In the genomic region with DNA sequence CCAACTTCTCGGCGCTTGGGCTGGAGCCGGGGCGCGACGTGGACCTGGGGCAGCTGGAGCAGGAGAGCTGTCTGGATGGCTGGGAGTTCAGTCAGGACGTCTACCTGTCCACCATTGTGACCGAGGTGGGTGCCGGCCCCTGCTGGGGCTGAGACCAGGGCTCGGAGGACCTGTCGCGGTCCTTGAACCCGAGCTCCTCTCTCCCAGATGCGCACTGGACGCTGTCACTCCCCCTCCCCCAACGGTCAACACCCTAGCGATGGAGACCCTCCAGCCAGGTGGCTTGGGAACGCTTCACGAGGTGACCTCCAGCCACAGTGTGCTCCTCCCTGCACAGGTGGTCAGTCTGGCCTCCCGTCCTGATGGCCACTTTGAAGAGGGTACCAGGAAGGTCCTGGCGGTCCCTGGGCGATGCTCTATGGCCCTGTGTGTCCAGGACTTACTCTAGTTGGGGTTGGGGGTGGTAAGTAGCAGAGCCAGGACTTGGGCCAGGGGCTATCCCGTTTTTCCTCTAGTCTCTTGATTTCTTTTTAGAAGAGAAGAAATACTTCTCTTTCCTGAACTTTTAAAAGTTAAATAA, we compare ENCODE assay signal across 8 cellular contexts. TPM values are rescaled to one million over a fixed set of nuclear protein-coding genes. Genes with fewer than 3 reads are reported as not detected.
DNase-seq lines count a peak whose midpoint lies in the region; ATAC-seq and TF ChIP-seq lines count a peak whose summit lies in the region.

No MANE protein-coding gene starts in this region.

- peak overlapping the region; percentile 69; the same call in 1 of the 2 replicates for H3K27ac ChIP-seq in 22Rv1
- H3K27ac ChIP-seq in dorsolateral prefrontal cortex, result peak overlapping the region in 55 of 59 donors; percentile 13 to 93 (median 81)

- no peak for TF ChIP-seq CTCF in 22Rv1 (IDR thresholded peaks at IDR 0.05)
- no peak for TF ChIP-seq CTCF in dorsolateral prefrontal cortex (IDR thresholded peaks at IDR 0.05 in 54 of 56, conservative IDR thresholded peaks at IDR 0.05 in 2 of 56; ENCODE audit: low read depth in 1 of 56, partially characterized antibody in 56 of 56)
- TF ChIP-seq CTCF in mucosa of descending colon (IDR thresholded peaks at IDR 0.05), result no peak

- peaks cover 28% of the 10 kb centered on the region for H3K4me1 ChIP-seq in mucosa of descending colon (ENCODE audit: low read depth)

- no peaks in the 10 kb centered on the region for H3K9me3 ChIP-seq in mucosa of descending colon

- H3K27me3 ChIP-seq in dorsolateral prefrontal cortex, result no peaks in the 10 kb centered on the region

- peak; percentile 2 for ATAC-seq in mucosa of descending colon
- ATAC-seq in HG03432 (IDR thresholded peaks at IDR 0.05; ENCODE audit: unreplicated experiment), result no peak

- H3K4me3 ChIP-seq in dorsolateral prefrontal cortex (peak overlapping the region; percentile 56 to 92 (median 81)), mucosa of descending colon (peak overlapping the region; percentile 54)

- intact Hi-C loops in dorsolateral prefrontal cortex (cut with DNase I), result loop anchor here in 1 of 2 donors (2.0 kb wide), 1 partner anchor 76 kb away; the partner anchor contains the start of gene SLC22A4
- intact Hi-C loops in mucosa of descending colon (cut with DNase I, micrococcal nuclease), result no loop called here

- DNase-seq in KBM-7, result peak; percentile 16
- no peak for DNase-seq in dorsolateral prefrontal cortex
- DNase-seq in mucosa of descending colon, result peak in 2 of 3 donors; percentile 43 to 61
- no peak for DNase-seq in effector CD8-positive, alpha-beta T cell (lab: John Stamatoyannopoulos, UW)
- no peak for DNase-seq in NCI-H226
- no peak for DNase-seq in NK-92 (lab: John Stamatoyannopoulos, UW; ENCODE audit: unreplicated experiment)

- in situ Hi-C loops in KBM-7 (cut with MboI; ENCODE audit: low pct_unique_long_range_greater_than_20kb, low sequenced_read_pairs), result no loop called here

- H3K36me3 ChIP-seq in mucosa of descending colon (ENCODE audit: low read depth), result no peaks in the 10 kb centered on the region

RNA-seq across cellular contexts. Expression of gene SLC22A5, which starts 0.8 kb away (rescaled TPM):
- total RNA-seq in dorsolateral prefrontal cortex (10 to 100 TPM in 109 of 120 experiments, 1 to 10 TPM in 11; 8.0 to 25.9 (median 13.9) TPM), mucosa of descending colon (10 to 100 TPM; 27.9 to 95.4 (median 29.4) TPM)

Comparison
In these comparisons a context has a peak if more than half of its experiments do, and no peak if none do; other contexts are left out.
1. DNase-seq: peak in KBM-7 (single experiment) and mucosa of descending colon (2 of 3); none in dorsolateral prefrontal cortex (0 of 10), effector CD8-positive, alpha-beta T cell (single experiment), NCI-H226 (single experiment) and NK-92 (single experiment).